8 cellular contexts compared by ENCODE assay signal in genomic region chr4:73869130-73870055, GRCh38. TPM values are rescaled to one million over a fixed set of nuclear protein-coding genes. Genes with fewer than 3 reads are reported as not detected.
A peak's percentile ranks its signal among the peaks of the same experiment; 100 is the strongest.
DNase-seq lines count a peak whose midpoint lies in the region; ATAC-seq and TF ChIP-seq lines count a peak whose summit lies in the region.

CXCL1 (plus strand) TSS chr4:73869393; CDS start chr4:73869471, 78 bp downstream.

- intact Hi-C loops in PC-3 (cut with micrococcal nuclease), result loop anchor here (5.0 to 10.0 kb wide), 2 partner anchors 148 to 275 kb away; no protein-coding TSS in a partner anchor
- intact Hi-C loops in naive thymus-derived CD4-positive, alpha-beta T cell (cut with micrococcal nuclease), result no loop called here

- in situ Hi-C loops in Caki2 (cut with HindIII; ENCODE audit: low pct_unique_long_range_greater_than_20kb, low sequenced_read_pairs), result no loop called here

- H2AFZ ChIP-seq in PC-3 (ENCODE audit: low read length), result peak within 1 kb of the TSS; percentile 70

- H3K4me1 Mint-ChIP-seq in naive thymus-derived CD4-positive, alpha-beta T cell, result peaks cover 0 to 6% (median 0%) of the 10 kb centered on the region in 7 donors

- no peaks in the 10 kb centered on the region for H3F3A ChIP-seq in PC-3 (ENCODE audit: low read length, unreplicated experiment)

- peaks cover 22 to 32% (median 28%) of the 10 kb centered on the region in 5 donors for H3K27me3 Mint-ChIP-seq in naive thymus-derived CD4-positive, alpha-beta T cell

- H3K27me3 ChIP-seq in PC-3 (ENCODE audit: low read length), result no peaks in the 10 kb centered on the region
- H3K27me3 ChIP-seq in naive thymus-derived CD4-positive, alpha-beta T cell (ENCODE audit: control insufficient read depth in 2 of 2, insufficient read depth in 2 of 2, low read length in 2 of 2), result no peaks in the 10 kb centered on the region

- H3K79me2 ChIP-seq in PC-3 (ENCODE audit: low read length), result no peaks in the 10 kb centered on the region

- BruUV-seq in PC-3 (replicated peaks; lab: Mats Ljungman, UMichigan), result no TSS peak

- H3K36me3 Mint-ChIP-seq in naive thymus-derived CD4-positive, alpha-beta T cell, result no peaks in the 10 kb centered on the region

- no peaks in the 10 kb centered on the region for H3K36me3 ChIP-seq in PC-3 (ENCODE audit: low read depth, low read length)
- no peaks in the 10 kb centered on the region for H3K36me3 ChIP-seq in naive thymus-derived CD4-positive, alpha-beta T cell (ENCODE audit: control insufficient read depth in 2 of 3, insufficient read depth in 3 of 3, low read length in 3 of 3)

- H3K4me3 ChIP-seq in PC-3 (ENCODE audit: low read length), result peak within 1 kb of the TSS; percentile 65
- H3K4me3 ChIP-seq in naive thymus-derived CD4-positive, alpha-beta T cell (ENCODE audit: low read length), result no peak within 1 kb of the TSS

- peaks cover 0 to 8% (median 1%) of the 10 kb centered on the region in 11 donors for H3K9me3 Mint-ChIP-seq in naive thymus-derived CD4-positive, alpha-beta T cell

- no peaks in the 10 kb centered on the region for H3K9me2 ChIP-seq in PC-3 (replicated peaks; ENCODE audit: low read length)

- TF ChIP-seq CTCF in PC-3 (conservative IDR thresholded peaks at IDR 0.05; ENCODE audit: low read depth, low read length), result no peak

- POLR2A ChIA-PET in PC-3 (lab: Charles Lee; ENCODE audit: unreplicated experiment), result interaction anchor here (0.6 to 1.8 kb wide), 5 partner anchors 32 to 789 kb away, joined by 3 to 4 read pairs (median 3); no protein-coding TSS in a partner anchor
- POLR2A ChIA-PET in naive thymus-derived CD4-positive, alpha-beta T cell (lab: Charles Lee), result no interaction called here

- H3K4me1 ChIP-seq in PC-3 (ENCODE audit: insufficient read depth, low read length), result peaks cover 74% of the 10 kb centered on the region
- H3K4me1 ChIP-seq in naive thymus-derived CD4-positive, alpha-beta T cell (ENCODE audit: control insufficient read depth in 2 of 2, insufficient read depth in 2 of 2, low read length in 2 of 2), result no peaks in the 10 kb centered on the region

- H4K20me1 ChIP-seq in PC-3 (ENCODE audit: low read length), result no peaks in the 10 kb centered on the region

- H3K9me3 ChIP-seq in PC-3 (ENCODE audit: low read length), result no peaks in the 10 kb centered on the region
- no peaks in the 10 kb centered on the region for H3K9me3 ChIP-seq in naive thymus-derived CD4-positive, alpha-beta T cell (ENCODE audit: control insufficient read depth in 2 of 3, low read length in 3 of 3)

- peak within 1 kb of the TSS; percentile 81 for H3K4me2 ChIP-seq in PC-3 (ENCODE audit: low read length)

- DNase-seq in Caki2 (ENCODE audit: low read depth) (peak; percentile 33), PC-3 (peak; percentile 56), fibroblast of gingiva (ENCODE audit: low read depth) (peak; percentile 73), NCI-H1436 treated with DMSO at 0.1 percent for 48 hours (lab: John Stamatoyannopoulos, UW) (no peak)
- peak in 1 of 9 donors; percentile 7 for DNase-seq in naive thymus-derived CD4-positive, alpha-beta T cell

- ATAC-seq in PC-3 (peak; percentile 29), GM21515 (IDR thresholded peaks at IDR 0.05; ENCODE audit: unreplicated experiment) (no peak), HG02571 (IDR thresholded peaks at IDR 0.05; ENCODE audit: unreplicated experiment) (no peak)
- ATAC-seq in naive thymus-derived CD4-positive, alpha-beta T cell, result peak; percentile 55
- ATAC-seq in activated CD4-positive, CD25-positive, alpha-beta regulatory T cell treated with anti-CD3 and anti-CD28 coated beads, Interleukin-2, amount 50 U/mL, for 24 hours, result no peak

- peak within 1 kb of the TSS in 5 of 10 donors; percentile 12 to 46 (median 19) for H3K4me3 Mint-ChIP-seq in naive thymus-derived CD4-positive, alpha-beta T cell

- H3K27ac ChIP-seq in PC-3 (ENCODE audit: low read length), result peak within 1 kb of the TSS; percentile 80
- H3K27ac ChIP-seq in naive thymus-derived CD4-positive, alpha-beta T cell (ENCODE audit: low read depth, low read length), result no peak within 1 kb of the TSS

- H3K27ac Mint-ChIP-seq in naive thymus-derived CD4-positive, alpha-beta T cell, result no peak within 1 kb of the TSS

- CTCF ChIA-PET in PC-3 (lab: Charles Lee), result interaction anchor here (1.5 to 1.6 kb wide), 2 partner anchors 16 to 169 kb away, joined by 3 to 9 read pairs; partner anchors contain the start of genes CXCL3 and PF4V1
- CTCF ChIA-PET in naive thymus-derived CD4-positive, alpha-beta T cell (lab: Charles Lee), result no interaction called here

- peak within 1 kb of the TSS; percentile 82 for H3K9ac ChIP-seq in PC-3 (ENCODE audit: low read length)

RNA-seq across cellular contexts. Expression of gene CXCL1, which starts in this region (rescaled TPM):
- 2.7 TPM in 1 of 2 replicates, not detected in the other for total RNA-seq in Caki2 (2014; rRNA removed; shearing (Covaris generic); ENCODE audit: low replicate concordance)
- total RNA-seq in PC-3 (2014; rRNA removed), result 239 and 267 TPM in 2 replicates
- total RNA-seq in naive thymus-derived CD4-positive, alpha-beta T cell, result 1 to 10 TPM in 1 of 5 experiments, under 1 TPM in 1, not detected in 3; 0.56 to 3.3 TPM
- polyA plus RNA-seq in naive thymus-derived CD4-positive, alpha-beta T cell, result not detected

Comparison
In these comparisons a context has a peak if more than half of its experiments do, and no peak if none do; other contexts are left out.
1. RNA of gene CXCL1 (total RNA-seq): 239 to 267 TPM in PC-3; 2.7 TPM in Caki2 and 0.56 to 3.3 TPM in naive thymus-derived CD4-positive, alpha-beta T cell; every median in the first group is over 10 times any median in the second.
2. ATAC-seq: peak in PC-3 (single experiment) and naive thymus-derived CD4-positive, alpha-beta T cell (single experiment); none in GM21515 (single experiment), activated CD4-positive, CD25-positive, alpha-beta regulatory T cell treated with anti-CD3 and anti-CD28 coated beads, Interleukin-2, amount 50 U/mL, for 24 hours (0 of 2) and HG02571 (single experiment).